In genomic region chr7:99408347-99409191, GRCh38 we compare ENCODE assay signal across 8 cellular contexts. TPM values are rescaled to one million over a fixed set of nuclear protein-coding genes. Genes with fewer than 3 reads are reported as not detected.
A peak's percentile ranks its signal among the peaks of the same experiment; 100 is the strongest.
DNase-seq lines count a peak whose midpoint lies in the region; ATAC-seq and TF ChIP-seq lines count a peak whose summit lies in the region.

Gene BUD31 (plus strand): TSS chr7:99408969. CDS start chr7:99411093, 2,124 bp downstream.
Gene PDAP1 (minus strand): TSS chr7:99408597. CDS start chr7:99408548, 49 bp downstream.

- H3K4me3 ChIP-seq in GM12864 (ENCODE audit: low read depth, low read length) (peak within 1 kb of the TSS; percentile 95), cardiac muscle cell (peak within 1 kb of the TSS; percentile 89), trophoblast cell (ENCODE audit: low read depth, low read length) (peak within 1 kb of the TSS; percentile 97), transverse colon (peak within 1 kb of the TSS; percentile 85 to 99 (median 88))

- H3K36me3 Mint-ChIP-seq in activated naive CD8-positive, alpha-beta T cell treated with anti-CD3 and anti-CD28 coated beads, Interleukin-2, amount 50 U/mL, for 24 hours (ENCODE audit: low read depth), result peaks cover 54% of the 10 kb centered on the region

- H3K79me1 ChIP-seq in trophoblast cell (ENCODE audit: low read length), result peaks cover 14% of the 10 kb centered on the region

- peak; percentile 85 for DNase-seq in GM12864 (ENCODE audit: low read depth)
- DNase-seq in NCI-H1417 (lab: John Stamatoyannopoulos, UW), result peak; percentile 97 to 99 (median 99)
- peak; percentile 84 to 96 for DNase-seq in SW 1271 (lab: John Stamatoyannopoulos, UW)
- DNase-seq in activated naive CD8-positive, alpha-beta T cell treated with anti-CD3 and anti-CD28 coated beads, Interleukin-2, amount 50 U/mL, for 24 hours, result peak; percentile 92
- DNase-seq in cardiac muscle cell (ENCODE audit: low read depth in 1 of 2, low spot score in 1 of 2), result peak; percentile 92 to 96
- DNase-seq in trophoblast cell, result peak; percentile 90 to 96
- peak; percentile 93 for DNase-seq in transverse colon

- peak; percentile 79 for ATAC-seq in HG02759 (IDR thresholded peaks at IDR 0.05; ENCODE audit: unreplicated experiment)
- peak; percentile 86 for ATAC-seq in activated naive CD8-positive, alpha-beta T cell treated with anti-CD3 and anti-CD28 coated beads, Interleukin-2, amount 50 U/mL, for 24 hours

- H3K9me3 ChIP-seq in cardiac muscle cell (ENCODE audit: low read depth) (no peaks in the 10 kb centered on the region), trophoblast cell (ENCODE audit: insufficient read depth, low read depth, low read length) (no peaks in the 10 kb centered on the region), transverse colon (no peaks in the 10 kb centered on the region)

- H3K79me2 ChIP-seq in trophoblast cell (ENCODE audit: control insufficient read depth, insufficient read depth, low read length, poor library complexity), result peaks cover 19% of the 10 kb centered on the region

- H3K9ac ChIP-seq in trophoblast cell (ENCODE audit: low read length), result peak within 1 kb of the TSS; percentile 97

- H3K27me3 Mint-ChIP-seq in activated naive CD8-positive, alpha-beta T cell treated with anti-CD3 and anti-CD28 coated beads, Interleukin-2, amount 50 U/mL, for 24 hours, result no peaks in the 10 kb centered on the region

- H3K27ac ChIP-seq in cardiac muscle cell (peak within 1 kb of the TSS; percentile 98), trophoblast cell (ENCODE audit: low read depth, low read length) (peak within 1 kb of the TSS; percentile 96), transverse colon (peak within 1 kb of the TSS; percentile 91 to 99 (median 93))

- in situ Hi-C loops in transverse colon (cut with MboI; ENCODE audit: low pct_ligation_motif_present in 1 of 4, low pct_unique_long_range_greater_than_20kb in 1 of 4, low sequenced_read_pairs in 3 of 4), result no loop called here

- peak within 1 kb of the TSS; percentile 81 for H2AFZ ChIP-seq in trophoblast cell (ENCODE audit: insufficient read depth, low read length, poor library complexity)

- WGBS in trophoblast cell (ENCODE audit: extremely low coverage, insufficient coverage, insufficient read length), result no CpG with 5 or more reads among the region's 73 CpGs
- 0% methylated on average over 55 of the region's 73 CpGs; no CpG with 5 or more reads in 1 of the 2 donors for WGBS in transverse colon (ENCODE audit: low coverage in 1 of 2), 2 donors

- no peak within 1 kb of the TSS for H3K23ac ChIP-seq in trophoblast cell (ENCODE audit: low read length)

- H2BK5ac ChIP-seq in trophoblast cell (ENCODE audit: low read depth, low read length, poor library complexity), result peak within 1 kb of the TSS; percentile 94

- TF ChIP-seq EP300 in transverse colon (IDR thresholded peaks at IDR 0.05; ENCODE audit: low read depth), result no peak

- H4K12ac ChIP-seq in trophoblast cell (ENCODE audit: low read depth, low read length), result peak within 1 kb of the TSS; percentile 98

- H3K18ac ChIP-seq in trophoblast cell (ENCODE audit: low read length), result peak within 1 kb of the TSS; percentile 98

- H3K9me3 Mint-ChIP-seq in activated naive CD8-positive, alpha-beta T cell treated with anti-CD3 and anti-CD28 coated beads, Interleukin-2, amount 50 U/mL, for 24 hours, result no peaks in the 10 kb centered on the region

- peak within 1 kb of the TSS; percentile 99 for H2AK5ac ChIP-seq in trophoblast cell (ENCODE audit: low read length)

- peak within 1 kb of the TSS; percentile 99 for H4K8ac ChIP-seq in trophoblast cell (ENCODE audit: low read depth, low read length)

- H3K4me3 Mint-ChIP-seq in activated naive CD8-positive, alpha-beta T cell treated with anti-CD3 and anti-CD28 coated beads, Interleukin-2, amount 50 U/mL, for 24 hours, result peak within 1 kb of the TSS; percentile 96

- peak within 1 kb of the TSS; percentile 79 for H3K4me2 ChIP-seq in trophoblast cell (ENCODE audit: low read length)

- H3K27ac Mint-ChIP-seq in activated naive CD8-positive, alpha-beta T cell treated with anti-CD3 and anti-CD28 coated beads, Interleukin-2, amount 50 U/mL, for 24 hours, result peak within 1 kb of the TSS; percentile 94

- H2BK12ac ChIP-seq in trophoblast cell (ENCODE audit: low read length), result peak within 1 kb of the TSS; percentile 41

- H2BK120ac ChIP-seq in trophoblast cell (ENCODE audit: insufficient read depth, low read length, poor library complexity), result peak within 1 kb of the TSS; percentile 95

- TF ChIP-seq CTCF in GM12864 (IDR thresholded peaks at IDR 0.05; ENCODE audit: low read depth, low read length, missing control alignments) (no peak), cardiac muscle cell (IDR thresholded peaks at IDR 0.05; ENCODE audit: low read depth, low read length) (no peak), transverse colon (IDR thresholded peaks at IDR 0.05) (peak in 3 of 5 experiments; percentile 12 to 66 (median 62))

- H3K4me1 Mint-ChIP-seq in activated naive CD8-positive, alpha-beta T cell treated with anti-CD3 and anti-CD28 coated beads, Interleukin-2, amount 50 U/mL, for 24 hours, result peaks cover 53% of the 10 kb centered on the region

- peak; percentile 95 for TF ChIP-seq POLR2A in transverse colon (IDR thresholded peaks at IDR 0.05)

- peak within 1 kb of the TSS; percentile 99 for H3K14ac ChIP-seq in trophoblast cell (ENCODE audit: low read length)

- H4K91ac ChIP-seq in trophoblast cell (ENCODE audit: low read depth, low read length), result peak within 1 kb of the TSS; percentile 88

- H3K4me1 ChIP-seq in cardiac muscle cell (ENCODE audit: low read depth) (peaks cover 15% of the 10 kb centered on the region), trophoblast cell (ENCODE audit: control insufficient read depth in 1 of 2, insufficient read depth in 2 of 2, low read length in 2 of 2) (peaks cover 2 to 7% of the 10 kb centered on the region in 2 experiments), transverse colon (peaks cover 16 to 40% (median 30%) of the 10 kb centered on the region in 4 donors)

- H3K36me3 ChIP-seq in cardiac muscle cell (peaks cover 31% of the 10 kb centered on the region), trophoblast cell (ENCODE audit: control insufficient read depth in 1 of 2, insufficient read depth in 2 of 2, low read length in 2 of 2) (peaks cover 30 to 42% of the 10 kb centered on the region in 2 experiments), transverse colon (peaks cover 0 to 30% (median 14%) of the 10 kb centered on the region in 4 donors)

- intact Hi-C loops in transverse colon (cut with DNase I; ENCODE audit: low total_unique reads), result no loop called here

- H3K27me3 ChIP-seq in cardiac muscle cell (no peaks in the 10 kb centered on the region), trophoblast cell (ENCODE audit: insufficient read depth, low read length) (peaks cover 2% of the 10 kb centered on the region), transverse colon (no peaks in the 10 kb centered on the region)

- H3K4ac ChIP-seq in trophoblast cell (ENCODE audit: low read depth, low read length), result peak within 1 kb of the TSS; percentile 99

RNA-seq across cellular contexts. Expression of gene BUD31, which starts in this region (rescaled TPM):
- total RNA-seq in cardiac muscle cell (66.9 and 110 TPM in 2 replicates), transverse colon (100 to 1,000 TPM in 1 of 4 donors, 10 to 100 TPM in 2, 1 to 10 TPM in 1; 5.0 to 167 (median 50.1) TPM)
- polyA plus RNA-seq in cardiac muscle cell, result 132 and 193 TPM in 2 replicates
- polyA plus RNA-seq in trophoblast cell (2013), result 126 and 130 TPM in 2 replicates

RNA-seq across cellular contexts. Expression of gene PDAP1, which starts in this region (rescaled TPM):
- total RNA-seq in cardiac muscle cell (130 and 181 TPM in 2 replicates), transverse colon (10 to 100 TPM; 27.7 to 54.9 (median 49.9) TPM)
- 75.1 and 81.0 TPM in 2 replicates for polyA plus RNA-seq in cardiac muscle cell
- 102 and 109 TPM in 2 replicates for polyA plus RNA-seq in trophoblast cell (2013)

Comparison
In these comparisons a context has a peak if more than half of its experiments do, and no peak if none do; other contexts are left out.
1. Peak in every context shown above with its lines: DNase-seq, ATAC-seq, H3K4me3 ChIP-seq and H3K27ac ChIP-seq.
2. CTCF ChIP-seq: peak in transverse colon (3 of 5); none in GM12864 (single experiment) and cardiac muscle cell (single experiment).